20 cellular contexts compared by ENCODE assay signal in the genomic region with DNA sequence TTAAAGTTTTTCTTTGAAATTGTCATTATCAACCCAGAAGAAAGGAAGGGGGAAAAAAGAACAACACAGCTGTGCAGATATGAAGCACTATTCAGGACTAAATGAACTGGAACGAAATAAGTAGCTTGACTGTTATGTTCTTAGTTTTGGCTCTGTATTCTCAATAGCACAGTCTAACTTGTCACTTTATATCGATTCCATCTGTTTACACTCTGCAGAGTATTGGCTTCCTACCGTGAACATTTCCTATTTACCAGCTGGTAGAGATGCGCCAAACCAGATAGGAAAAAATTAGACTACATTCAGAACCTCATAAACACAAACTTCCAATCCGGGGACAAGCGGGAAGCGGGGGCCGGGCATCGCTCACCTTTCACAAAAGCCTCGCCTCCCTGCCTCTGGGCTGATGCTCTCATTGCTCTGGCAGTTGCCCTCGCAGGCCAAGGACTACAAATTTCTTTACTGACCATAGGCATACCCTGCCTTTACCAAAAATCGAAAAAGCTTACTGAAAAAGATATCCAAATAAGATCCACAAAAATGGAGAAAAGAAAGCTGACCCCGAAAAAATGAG.
DNase-seq lines count a peak whose midpoint lies in the region; ATAC-seq and TF ChIP-seq lines count a peak whose summit lies in the region.
"Had no signal": no experiment of that assay in that cellular context is flagged by ENCODE, and none has a peak within 500 bp of the region (broad histone marks: within the 10 kb centered on the region; RNA-seq: fewer than 3 reads in every experiment).

No MANE protein-coding gene starts in this region.

- in situ Hi-C loops in T47D (cut with HindIII; ENCODE audit: low pct_unique_long_range_greater_than_20kb, low sequenced_read_pairs) (no loop called here), mammary epithelial cell (cut with MboI; ENCODE audit: low sequenced_read_pairs in 2 of 2) (no loop called here)

- TF ChIP-seq CTCF in mammary epithelial cell (conservative IDR thresholded peaks at IDR 0.05 in 1 of 2, IDR thresholded peaks at IDR 0.05 in 1 of 2; ENCODE audit: extremely low read depth in 1 of 2, insufficient read depth in 1 of 2, low read depth in 1 of 2, low read length in 2 of 2) (no peak), mucosa of descending colon (IDR thresholded peaks at IDR 0.05) (no peak)

- no peaks in the 10 kb centered on the region for H3K79me2 ChIP-seq in mammary epithelial cell (ENCODE audit: insufficient read depth, low read length)

- DNase-seq in T47D (ENCODE audit: low read depth in 1 of 2, low spot score in 1 of 2): peak; percentile 15 to 64
- no peak for DNase-seq in mammary epithelial cell
- DNase-seq in NCI-H146 (lab: John Stamatoyannopoulos, UW): peak; percentile 77
- DNase-seq in NCI-H345 (lab: John Stamatoyannopoulos, UW): peak; percentile 89
- DNase-seq in left lobe of liver (ENCODE audit: low spot score): no peak
- no peak for DNase-seq in mucosa of descending colon
- no peak for DNase-seq in NCI-H2227 treated with DMSO at 0.1 percent for 48 hours (lab: John Stamatoyannopoulos, UW)
- DNase-seq: activated CD4-positive, alpha-beta T cell treated with anti-CD3 and anti-CD28 coated beads for 4 hours; activated naive CD4-positive, alpha-beta T cell treated with Interleukin-2 at 50 U/mL for 16 hours; activated T-cell treated with anti-CD3 and anti-CD28 coated beads, Interleukin-2, amount 50 U/mL, for 4 hours; dermis blood vessel endothelial cell; EL; GM23248; left cardiac atrium; MV-4-11; ovary; Peyer's patch had no signal

- CTCF ChIA-PET in mammary epithelial cell (lab: Charles Lee; ENCODE audit: low non-redundant PET): no interaction called here

- intact Hi-C loops in mammary epithelial cell (cut with micrococcal nuclease) (no loop called here), mucosa of descending colon (cut with DNase I, micrococcal nuclease) (no loop called here)

- ATAC-seq in left lobe of liver (peak; percentile 73), mucosa of descending colon (no peak), HG03280 (IDR thresholded peaks at IDR 0.05; ENCODE audit: unreplicated experiment) (no peak)
- ATAC-seq: activated T-cell treated with anti-CD3 and anti-CD28 coated beads, Interleukin-2, amount 50 U/mL, for 4 hours had no signal

- H3K9me3 ChIP-seq in mammary epithelial cell (replicated peaks; ENCODE audit: insufficient read depth, low read length) (no peaks in the 10 kb centered on the region), mucosa of descending colon (no peaks in the 10 kb centered on the region)
- H3K9me3 ChIP-seq: BLaER1, ovary, Peyer's patch had no signal

- H4K20me1 ChIP-seq in mammary epithelial cell (ENCODE audit: insufficient read depth, low read length): no peaks in the 10 kb centered on the region
- H4K20me1 ChIP-seq: BLaER1 had no signal

- no peak overlapping the region for H3K4me2 ChIP-seq in mammary epithelial cell (ENCODE audit: insufficient read depth, low read depth, low read length)

- H3K36me3 ChIP-seq in mammary epithelial cell (ENCODE audit: insufficient read depth, low read length) (no peaks in the 10 kb centered on the region), mucosa of descending colon (ENCODE audit: low read depth) (no peaks in the 10 kb centered on the region)
- H3K36me3 ChIP-seq: BLaER1, cardiac muscle cell, ovary, Peyer's patch had no signal

- no peak overlapping the region for H2AFZ ChIP-seq in mammary epithelial cell (ENCODE audit: low read depth, low read length)
- H2AFZ ChIP-seq: GM23248 had no signal

- H3K27ac ChIP-seq in mammary epithelial cell (ENCODE audit: insufficient read depth, low read depth, low read length): no peak overlapping the region
- H3K27ac ChIP-seq: BLaER1, cardiac muscle cell, GM23248, ovary, Peyer's patch had no signal

- H3K4me1 ChIP-seq in mammary epithelial cell (ENCODE audit: insufficient read depth, low read length): peaks cover 5% of the 10 kb centered on the region
- H3K4me1 ChIP-seq in mucosa of descending colon (ENCODE audit: low read depth): no peaks in the 10 kb centered on the region

- no peak overlapping the region for H3K9ac ChIP-seq in mammary epithelial cell (ENCODE audit: insufficient read depth, low read length)
- H3K9ac ChIP-seq: BLaER1, GM23248 had no signal

- no TSS peak for BruUV-seq in mammary epithelial cell (replicated peaks; lab: Mats Ljungman, UMichigan)

- WGBS in mammary epithelial cell (ENCODE audit: low coverage, missing lambda C conversion rate): 84% methylated on average over 13 of the region's 13 CpGs

- no peaks in the 10 kb centered on the region for H3K27me3 ChIP-seq in mammary epithelial cell (ENCODE audit: insufficient read depth, low read length)
- H3K27me3 ChIP-seq: BLaER1, cardiac muscle cell, ovary, Peyer's patch had no signal

- dilution Hi-C loops in mammary epithelial cell (cut with HindIII; ENCODE audit: low sequenced_read_pairs): no loop called here

- H3K4me3 ChIP-seq in mammary epithelial cell (replicated peaks in 1 of 3; ENCODE audit: insufficient read depth in 1 of 3, low read depth in 2 of 3, low read length in 3 of 3) (no peak overlapping the region), mucosa of descending colon (no peak overlapping the region)
- H3K4me3 ChIP-seq: BLaER1, cardiac muscle cell, GM23248, ovary, Peyer's patch had no signal

Comparison
In these comparisons a context has a peak if more than half of its experiments do, and no peak if none do; other contexts are left out.
1. DNase-seq: peak in T47D (2 of 2), NCI-H146 (single experiment) and NCI-H345 (single experiment); none in mammary epithelial cell (single experiment), left lobe of liver (single experiment), mucosa of descending colon (0 of 3) and NCI-H2227 treated with DMSO at 0.1 percent for 48 hours (single experiment).